1 cellular context compared by ENCODE assay signal in the genomic region with DNA sequence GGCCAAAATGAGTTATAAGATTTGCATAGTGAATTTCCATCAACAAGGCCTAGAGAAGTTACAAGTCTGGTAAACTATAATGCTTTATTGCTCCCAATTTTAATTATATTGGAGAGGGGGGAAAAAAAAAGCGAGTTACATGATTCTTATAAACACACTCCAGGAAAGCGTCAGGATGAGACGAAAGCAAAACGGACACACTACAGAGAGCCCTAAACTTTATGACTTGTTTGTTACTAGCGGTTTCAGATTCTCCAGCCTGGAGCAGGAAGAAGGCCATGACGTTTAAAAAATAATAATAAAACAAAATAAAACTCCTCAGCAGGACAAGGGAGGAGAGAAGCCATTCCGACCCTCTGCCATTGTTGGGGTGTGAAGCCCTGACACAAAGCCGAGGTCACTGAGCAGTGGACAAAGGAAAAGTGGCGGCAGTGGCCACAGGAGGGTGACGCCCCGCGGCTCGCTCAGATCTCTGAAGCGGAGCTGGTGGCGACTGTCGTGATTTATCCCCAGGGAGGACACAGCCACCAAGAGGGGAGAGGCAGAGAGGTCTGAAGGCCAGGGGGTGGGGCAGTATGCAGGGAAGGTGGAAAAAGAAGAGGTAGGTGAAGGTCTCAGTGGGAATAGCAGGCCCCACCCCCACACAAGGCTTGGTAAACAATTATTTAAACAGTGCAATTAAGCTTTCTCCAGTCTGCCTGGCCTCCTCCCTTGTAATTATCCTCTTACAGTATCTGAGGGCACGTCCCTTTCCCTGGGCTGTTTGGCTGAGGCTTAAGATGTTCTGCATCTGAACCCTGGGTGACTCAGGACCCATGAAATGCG.
TF ChIP-seq lines count a peak whose summit lies in the region.

No MANE protein-coding gene starts in this region.

TF ChIP-seq in H1, 55 proteins besides CTCF, POLR2A, EP300 and RAD21:
- no peak for TF ChIP-seq SUZ12 (IDR thresholded peaks at IDR 0.05; ENCODE audit: low read length)
- no peak for TF ChIP-seq CBX5 (IDR thresholded peaks at IDR 0.05; ENCODE audit: low read depth, low read length)
